8 cellular contexts compared by ENCODE assay signal in the genomic region with DNA sequence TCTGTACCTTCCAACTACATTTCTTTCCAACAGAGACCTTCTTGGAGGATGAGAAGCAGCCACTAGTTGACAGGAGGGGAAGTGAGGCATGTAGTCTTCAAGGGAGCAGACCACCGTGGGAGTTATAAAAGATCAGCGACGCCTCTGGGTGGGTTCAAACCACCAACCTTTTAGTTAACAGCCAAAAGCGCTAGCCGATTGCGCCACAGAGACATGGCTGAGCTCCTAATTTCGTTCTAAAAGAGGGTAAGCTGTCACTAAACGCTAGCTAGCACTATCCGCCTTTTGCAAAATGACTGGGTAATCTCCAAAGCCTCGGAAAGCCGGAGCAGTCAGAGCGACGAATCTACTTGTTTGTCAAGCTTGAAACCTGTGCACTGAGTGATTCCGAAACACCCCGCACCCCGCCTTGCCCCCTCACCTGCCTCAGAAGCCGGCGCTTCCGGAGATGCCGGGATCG.
A peak's percentile ranks its signal among the peaks of the same experiment; 100 is the strongest.
DNase-seq lines count a peak whose midpoint lies in the region; ATAC-seq and TF ChIP-seq lines count a peak whose summit lies in the region.
"Not testable (repeated sequence)": the region's sequence is repeated elsewhere in the genome, so short reads cannot be mapped to it uniquely, and the experiment has no call there.

No MANE protein-coding gene starts in this region.

- ATAC-seq in CD8-positive, alpha-beta T cell, result peak; percentile 34
- ATAC-seq in activated CD4-positive, CD25-positive, alpha-beta regulatory T cell treated with anti-CD3 and anti-CD28 coated beads, Interleukin-2, amount 50 U/mL, for 24 hours, result peak; percentile 51 to 59

- not testable (repeated sequence) for H3K36me3 ChIP-seq in CD8-positive, alpha-beta T cell (ENCODE audit: insufficient read depth, low read length); iPS-15b (ENCODE audit: control insufficient read depth, insufficient read depth, low read length)

- H3K36me3 Mint-ChIP-seq in CD8-positive, alpha-beta T cell, result not testable (repeated sequence)

- not testable (repeated sequence) for H3K27ac ChIP-seq in CD8-positive, alpha-beta T cell (ENCODE audit: low read depth, low read length)

- H3K9me3 Mint-ChIP-seq in CD8-positive, alpha-beta T cell, result not testable (repeated sequence)

- H3K4me3 Mint-ChIP-seq in CD8-positive, alpha-beta T cell, result peak overlapping the region; percentile 26

- not testable (repeated sequence) for H3K4me3 ChIP-seq in CD8-positive, alpha-beta T cell (ENCODE audit: low read depth, low read length)
- peak overlapping the region; percentile 43 for H3K4me3 ChIP-seq in iPS-15b (ENCODE audit: low read depth, low read length)

- CTCF ChIA-PET in CD8-positive, alpha-beta T cell (lab: Charles Lee), result not testable (repeated sequence)

- not testable (repeated sequence) for TF ChIP-seq CTCF in CD8-positive, alpha-beta T cell (IDR thresholded peaks at IDR 0.05)

- H3K9me3 ChIP-seq in CD8-positive, alpha-beta T cell (ENCODE audit: low read length); iPS-15b (ENCODE audit: control insufficient read depth, insufficient read depth, low read length): not testable (repeated sequence)

- H3K27me3 ChIP-seq in CD8-positive, alpha-beta T cell (ENCODE audit: insufficient read depth, low read length), result not testable (repeated sequence)
- H3K27me3 ChIP-seq in iPS-15b (ENCODE audit: control insufficient read depth, insufficient read depth, low read length), result peaks cover 17% of the 10 kb centered on the region

- not testable (repeated sequence) for H3K9ac ChIP-seq in iPS-15b (ENCODE audit: low read depth, low read length)

- H3K4me1 ChIP-seq in CD8-positive, alpha-beta T cell (ENCODE audit: insufficient read depth, low read length); iPS-15b (ENCODE audit: control insufficient read depth, insufficient read depth, low read length): not testable (repeated sequence)

- intact Hi-C loops in CD8-positive, alpha-beta T cell (cut with DNase I, micrococcal nuclease), result not testable (repeated sequence)

- H3K4me1 Mint-ChIP-seq in CD8-positive, alpha-beta T cell (ENCODE audit: low read depth), result not testable (repeated sequence)

- peak in 1 of 7 experiments; percentile 20 for DNase-seq in CD8-positive, alpha-beta T cell
- DNase-seq in MV-4-11 (lab: John Stamatoyannopoulos, UW) (peak; percentile 14), activated T-cell treated with anti-CD3 and anti-CD28 coated beads for 48 hours (ENCODE audit: low read depth) (peak; percentile 13)
- DNase-seq in activated naive CD4-positive, alpha-beta T cell treated with anti-CD3 and anti-CD28 coated beads, Interleukin-2, amount 50 U/mL, for 16 hours, result peak; percentile 50
- peak; percentile 6 for DNase-seq in stimulated activated CD4-positive, alpha-beta T cell treated with anti-CD3 and anti-CD28 coated beads, Interleukin-12 subunit alpha, Interleukin-12 subunit beta, amount 100 ng/mL, for 4 hours
- peak; percentile 32 for DNase-seq in stimulated activated CD8-positive, alpha-beta memory T cell treated with anti-CD3 and anti-CD28 coated beads, Interleukin-4, amount 100 ng/mL, for 48 hours

- H3K27me3 Mint-ChIP-seq in CD8-positive, alpha-beta T cell (ENCODE audit: low read depth), result peaks cover 11% of the 10 kb centered on the region

- not testable (repeated sequence) for H3K27ac Mint-ChIP-seq in CD8-positive, alpha-beta T cell

- POLR2A ChIA-PET in CD8-positive, alpha-beta T cell (lab: Charles Lee), result not testable (repeated sequence)
